In the genomic region with DNA sequence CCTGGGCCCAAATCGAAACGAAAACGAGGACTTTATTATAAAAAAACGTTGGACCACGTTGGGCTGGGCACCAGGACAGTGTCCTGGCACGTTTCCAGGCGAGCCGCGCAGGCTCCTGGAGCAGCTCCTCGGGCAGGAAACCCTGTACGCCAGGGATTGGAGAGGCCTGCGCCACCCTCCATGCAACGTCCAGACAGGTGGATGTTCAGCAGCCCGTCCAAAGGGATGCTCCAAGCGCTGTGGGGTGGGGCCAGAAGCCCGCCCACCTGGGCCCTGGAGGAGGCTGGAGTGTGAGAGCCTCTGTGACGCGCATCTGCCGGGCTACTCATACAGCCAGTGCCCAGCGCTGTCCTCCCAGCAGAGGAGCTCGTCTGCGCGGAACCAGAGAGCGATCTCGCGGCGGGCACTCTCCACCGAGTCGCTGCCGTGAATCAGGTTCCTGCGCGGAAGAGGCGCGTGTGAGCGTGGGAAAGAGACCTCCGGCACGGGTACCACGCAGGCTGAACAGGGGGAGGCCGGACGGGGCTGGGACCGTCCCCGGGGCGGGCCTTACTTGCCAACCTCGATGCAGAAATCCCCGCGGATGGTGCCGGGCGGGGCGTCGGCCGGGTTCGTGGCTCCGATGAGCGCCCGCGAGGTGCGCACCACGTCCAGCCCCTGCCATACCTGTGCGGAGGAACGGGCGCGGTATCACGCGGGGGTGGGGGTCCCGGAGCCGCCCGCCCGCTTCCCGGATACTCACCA, we compare ENCODE assay signal across 8 cellular contexts. TPM values are rescaled to one million over a fixed set of nuclear protein-coding genes. Genes with fewer than 3 reads are reported as not detected.
A peak's percentile ranks its signal among the peaks of the same experiment; 100 is the strongest.
DNase-seq lines count a peak whose midpoint lies in the region; ATAC-seq and TF ChIP-seq lines count a peak whose summit lies in the region.

No MANE protein-coding gene starts in this region.

- TF ChIP-seq CTCF in Panc1 (IDR thresholded peaks at IDR 0.05): no peak
- TF ChIP-seq CTCF in heart right ventricle (IDR thresholded peaks at IDR 0.05): no peak

- no peaks in the 10 kb centered on the region for H3K27me3 Mint-ChIP-seq in activated naive CD8-positive, alpha-beta T cell treated with anti-CD3 and anti-CD28 coated beads, Interleukin-2, amount 50 U/mL, for 24 hours

- H3K4me3 ChIP-seq in Panc1 (ENCODE audit: low read depth in 2 of 2, low read length in 2 of 2) (peak overlapping the region; percentile 60 to 71), heart right ventricle (peak overlapping the region; percentile 88 to 100 (median 98))

- DNase-seq in GM19238 (ENCODE audit: insufficient read length, low spot score): peak; percentile 69
- no peak for DNase-seq in Panc1 (ENCODE audit: low read depth, low spot score)
- peak; percentile 69 for DNase-seq in activated naive CD8-positive, alpha-beta T cell treated with anti-CD3 and anti-CD28 coated beads, Interleukin-2, amount 50 U/mL, for 24 hours
- DNase-seq in heart right ventricle: peak; percentile 61 to 75
- DNase-seq in pons (ENCODE audit: low spot score): peak; percentile 37
- no peak for DNase-seq in A172 (ENCODE audit: low spot score)
- DNase-seq in NOMO-1 treated with DMSO at 0.1 percent for 48 hours (lab: John Stamatoyannopoulos, UW; ENCODE audit: unreplicated experiment): no peak

- H3K9me3 ChIP-seq in Panc1 (ENCODE audit: control insufficient read depth, insufficient read depth, low read depth, low read length) (no peaks in the 10 kb centered on the region), heart right ventricle (no peaks in the 10 kb centered on the region)

- H3K36me3 ChIP-seq in Panc1 (ENCODE audit: control insufficient read depth, insufficient read depth, low read length) (no peaks in the 10 kb centered on the region; the same call in 1 of the 2 replicates), heart right ventricle (peaks cover 0 to 52% (median 35%) of the 10 kb centered on the region in 9 donors)

- POLR2A ChIA-PET in Panc1 (lab: Charles Lee): no interaction called here

- H3K27ac ChIP-seq in Panc1 (ENCODE audit: low read length) (peak overlapping the region; percentile 87), heart right ventricle (peak overlapping the region; percentile 67 to 99 (median 96))

- ATAC-seq in Panc1: peak; percentile 50
- ATAC-seq in activated naive CD8-positive, alpha-beta T cell treated with anti-CD3 and anti-CD28 coated beads, Interleukin-2, amount 50 U/mL, for 24 hours: peak; percentile 8
- ATAC-seq in heart right ventricle: peak; percentile 3 to 38 (median 22)
- ATAC-seq in GM18502 (IDR thresholded peaks at IDR 0.05; ENCODE audit: poor library complexity, unreplicated experiment): no peak

- no peaks in the 10 kb centered on the region for H3K27me3 ChIP-seq in Panc1 (ENCODE audit: control insufficient read depth, insufficient read depth, low read length)
- H3K27me3 ChIP-seq in heart right ventricle: no peaks in the 10 kb centered on the region

- H3K4me1 ChIP-seq in Panc1 (ENCODE audit: control insufficient read depth, insufficient read depth, low read length) (peaks cover 27% of the 10 kb centered on the region), heart right ventricle (peaks cover 27 to 46% (median 39%) of the 10 kb centered on the region in 9 donors)

- CTCF ChIA-PET in Panc1 (lab: Charles Lee): no interaction called here

- peak overlapping the region; percentile 100 for H3K4me3 Mint-ChIP-seq in activated naive CD8-positive, alpha-beta T cell treated with anti-CD3 and anti-CD28 coated beads, Interleukin-2, amount 50 U/mL, for 24 hours

- intact Hi-C loops in Panc1 (cut with micrococcal nuclease; ENCODE audit: unreplicated experiment): loop anchor here (10.0 kb wide), 1 partner anchor 1086 kb away; a partner anchor contains a TSS
- intact Hi-C loops in heart right ventricle (cut with DNase I): loop anchor here in 1 of 10 donors (5.0 kb wide), 1 partner anchor 63 kb away; a partner anchor contains a TSS

- peak overlapping the region; percentile 73 for H3K27ac Mint-ChIP-seq in activated naive CD8-positive, alpha-beta T cell treated with anti-CD3 and anti-CD28 coated beads, Interleukin-2, amount 50 U/mL, for 24 hours

- in situ Hi-C loops in Panc1 (cut with HindIII; ENCODE audit: low pct_unique_long_range_greater_than_20kb, low sequenced_read_pairs): no loop called here

- H3K9me3 Mint-ChIP-seq in activated naive CD8-positive, alpha-beta T cell treated with anti-CD3 and anti-CD28 coated beads, Interleukin-2, amount 50 U/mL, for 24 hours: no peaks in the 10 kb centered on the region

- peaks cover 17% of the 10 kb centered on the region for H3K4me1 Mint-ChIP-seq in activated naive CD8-positive, alpha-beta T cell treated with anti-CD3 and anti-CD28 coated beads, Interleukin-2, amount 50 U/mL, for 24 hours

- H3K36me3 Mint-ChIP-seq in activated naive CD8-positive, alpha-beta T cell treated with anti-CD3 and anti-CD28 coated beads, Interleukin-2, amount 50 U/mL, for 24 hours (ENCODE audit: low read depth): peaks cover 13% of the 10 kb centered on the region

- 6 to 8% methylated on average over 54 to 69 of the region's 69 CpGs for WGBS in heart right ventricle, 2 donors

- TSS peak; percentile 78 for BruUV-seq in Panc1 (replicated peaks; lab: Mats Ljungman, UMichigan)

RNA-seq across cellular contexts. Expression of a gene that starts 0.8 kb away (rescaled TPM):
- 117 TPM for total RNA-seq in Panc1 (2021; ENCODE audit: unreplicated experiment)
- polyA plus RNA-seq in Panc1 (2012; ENCODE audit: insufficient read length): 233 TPM
- total RNA-seq in heart right ventricle: 10 to 100 TPM; 21.8 to 41.1 (median 30.3) TPM
- polyA plus RNA-seq in heart right ventricle: 100 to 1,000 TPM in 1 of 2 donors, 10 to 100 TPM in 1; 47.7 to 176 TPM
- 1.3 and 4.6 TPM in 2 replicates for total RNA-seq in A172 (2014; rRNA removed; shearing (Covaris generic))

RNA-seq across cellular contexts. Expression of a gene that starts 2.1 kb away (rescaled TPM):
- total RNA-seq in Panc1 (2021; ENCODE audit: unreplicated experiment): 53.4 TPM
- polyA plus RNA-seq in Panc1 (2012; ENCODE audit: insufficient read length): 37.7 TPM
- 10 to 100 TPM in 1 of 10 donors, 1 to 10 TPM in 9; 4.9 to 13.8 (median 7.3) TPM for total RNA-seq in heart right ventricle
- polyA plus RNA-seq in heart right ventricle: 10 to 100 TPM in 1 of 2 donors, 1 to 10 TPM in 1; 3.0 to 17.9 TPM
- 7.8 and 15.8 TPM in 2 replicates for total RNA-seq in A172 (2014; rRNA removed; shearing (Covaris generic))

RNA-seq across cellular contexts. Expression of a gene that starts 2.4 kb away (rescaled TPM):
- 187 TPM for total RNA-seq in Panc1 (2021; ENCODE audit: unreplicated experiment)
- polyA plus RNA-seq in Panc1 (2012; ENCODE audit: insufficient read length): 283 TPM
- total RNA-seq in heart right ventricle: 10 to 100 TPM; 57.8 to 94.9 (median 76.2) TPM
- 100 to 1,000 TPM in 1 of 2 donors, 10 to 100 TPM in 1; 84.7 to 141 TPM for polyA plus RNA-seq in heart right ventricle
- total RNA-seq in A172 (2014; rRNA removed; shearing (Covaris generic)): 208 and 223 TPM in 2 replicates

RNA-seq across cellular contexts. Expression of a gene that starts 11.9 kb away (rescaled TPM):
- total RNA-seq in Panc1 (2021; ENCODE audit: unreplicated experiment) (23.0 TPM), heart right ventricle (10 to 100 TPM; 25.1 to 52.4 (median 27.1) TPM)
- polyA plus RNA-seq in Panc1 (2012; ENCODE audit: insufficient read length): 40.3 TPM
- polyA plus RNA-seq in heart right ventricle: 10 to 100 TPM; 52.0 to 97.7 TPM
- 36.7 and 37.9 TPM in 2 replicates for total RNA-seq in A172 (2014; rRNA removed; shearing (Covaris generic))

RNA-seq across cellular contexts. Expression of a gene that starts 12.3 kb away (rescaled TPM):
- total RNA-seq in Panc1 (2021; ENCODE audit: unreplicated experiment) (85.8 TPM), heart right ventricle (10 to 100 TPM; 24.1 to 35.3 (median 28.7) TPM)
- 114 TPM for polyA plus RNA-seq in Panc1 (2012; ENCODE audit: insufficient read length)
- 10 to 100 TPM; 40.5 to 74.1 TPM for polyA plus RNA-seq in heart right ventricle
- 161 and 195 TPM in 2 replicates for total RNA-seq in A172 (2014; rRNA removed; shearing (Covaris generic))

Comparison
In these comparisons a context has a peak if more than half of its experiments do, and no peak if none do; other contexts are left out.
1. DNase-seq: peak in GM19238 (single experiment), activated naive CD8-positive, alpha-beta T cell treated with anti-CD3 and anti-CD28 coated beads, Interleukin-2, amount 50 U/mL, for 24 hours (single experiment), heart right ventricle (2 of 2) and pons (single experiment); none in Panc1 (single experiment), A172 (single experiment) and NOMO-1 treated with DMSO at 0.1 percent for 48 hours (single experiment).